22 cellular contexts compared by ENCODE assay signal in genomic region chr13:21759503-21759902, GRCh38.
"Had no signal": no experiment of that assay in that cellular context is flagged by ENCODE, and none has a peak within 500 bp of the region (broad histone marks: within the 10 kb centered on the region; RNA-seq: fewer than 3 reads in every experiment).

No MANE protein-coding gene starts in this region.

- H3K27me3 Mint-ChIP-seq: activated CD8-positive, alpha-beta memory T cell treated with anti-CD3 and anti-CD28 coated beads, Interleukin-2, amount 10 ng/mL, durations not matched to agents 7 days and 5 days; stimulated activated naive CD8-positive, alpha-beta T cell treated with anti-CD3 and anti-CD28 coated beads, Interleukin-15, Interleukin-2, amounts not matched to agents 100 ng/mL and 50 ng/mL, for 24 hours had no signal

- H3K4me1 ChIP-seq: breast epithelium, gastroesophageal sphincter, right lobe of liver had no signal

- H3K27ac ChIP-seq: breast epithelium, gastroesophageal sphincter, right lobe of liver had no signal

- H3K27me3 ChIP-seq: breast epithelium, gastroesophageal sphincter, right lobe of liver had no signal

- H3K27ac Mint-ChIP-seq: activated CD8-positive, alpha-beta memory T cell treated with anti-CD3 and anti-CD28 coated beads, Interleukin-2, amount 10 ng/mL, durations not matched to agents 7 days and 5 days; activated CD8-positive, alpha-beta T cell treated with anti-CD3 and anti-CD28 coated beads, Interleukin-2, amount 10 ng/mL, durations not matched to agents 7 days and 5 days; activated naive CD4-positive, alpha-beta T cell treated with anti-CD3 and anti-CD28 coated beads, Interleukin-2, amount 50 U/mL, for 24 hours; activated naive CD8-positive, alpha-beta T cell treated with anti-CD3 and anti-CD28 coated beads, Interleukin-2, amount 50 U/mL, for 24 hours; activated T-helper 2 cell treated with anti-CD3 and anti-CD28 coated beads, Interferon-gamma antibody, Interleukin-2, Interleukin-4, amounts not matched to agents 10 μg/mL and 5 μg/mL and 100 μg/mL, durations not matched to agents 14 hours and 24 hours and 36 hours; naive B cell; stimulated activated naive CD8-positive, alpha-beta T cell treated with anti-CD3 and anti-CD28 coated beads, Interleukin-15, Interleukin-2, amounts not matched to agents 100 ng/mL and 50 ng/mL, for 24 hours; T-helper 17 cell had no signal

- H3K36me3 Mint-ChIP-seq: activated CD8-positive, alpha-beta memory T cell treated with anti-CD3 and anti-CD28 coated beads, Interleukin-2, amount 10 ng/mL, durations not matched to agents 7 days and 5 days; activated naive CD4-positive, alpha-beta T cell treated with anti-CD3 and anti-CD28 coated beads, Interleukin-2, amount 50 U/mL, for 24 hours; naive B cell had no signal

- ATAC-seq: activated CD8-positive, alpha-beta memory T cell treated with anti-CD3 and anti-CD28 coated beads, Interleukin-2, amount 10 ng/mL, durations not matched to agents 7 days and 5 days; activated CD8-positive, alpha-beta T cell treated with anti-CD3 and anti-CD28 coated beads, Interleukin-2, amount 10 ng/mL, durations not matched to agents 7 days and 5 days; activated naive CD8-positive, alpha-beta T cell treated with anti-CD3 and anti-CD28 coated beads, Interleukin-2, amount 50 U/mL, for 24 hours; gastroesophageal sphincter; left ventricle myocardium superior; right lobe of liver; T-helper 17 cell had no signal

- H3K4me3 ChIP-seq: breast epithelium, gastroesophageal sphincter, right lobe of liver had no signal

- H3K9me3 Mint-ChIP-seq: activated naive CD4-positive, alpha-beta T cell treated with anti-CD3 and anti-CD28 coated beads, Interleukin-2, amount 50 U/mL, for 24 hours; activated naive CD8-positive, alpha-beta T cell treated with anti-CD3 and anti-CD28 coated beads, Interleukin-2, amount 50 U/mL, for 24 hours; activated T-helper 2 cell treated with anti-CD3 and anti-CD28 coated beads, Interferon-gamma antibody, Interleukin-2, Interleukin-4, amounts not matched to agents 10 μg/mL and 5 μg/mL and 100 μg/mL, durations not matched to agents 14 hours and 24 hours and 36 hours; naive B cell; stimulated activated naive CD8-positive, alpha-beta T cell treated with anti-CD3 and anti-CD28 coated beads, Interleukin-15, Interleukin-2, amounts not matched to agents 100 ng/mL and 50 ng/mL, for 24 hours had no signal

- H3K36me3 ChIP-seq: breast epithelium, gastroesophageal sphincter, right lobe of liver had no signal

- DNase-seq: activated CD4-positive, alpha-beta T cell treated with anti-CD3 and anti-CD28 coated beads for 1 hour; activated CD8-positive, alpha-beta memory T cell treated with anti-CD3 and anti-CD28 coated beads, Interleukin-2, amount 10 ng/mL, durations not matched to agents 7 days and 5 days; activated CD8-positive, alpha-beta T cell treated with anti-CD3 and anti-CD28 coated beads, Interleukin-2, amount 10 ng/mL, durations not matched to agents 7 days and 5 days; activated naive CD8-positive, alpha-beta T cell treated with anti-CD3 and anti-CD28 coated beads, Interleukin-2, amount 50 U/mL, for 24 hours; activated T-cell treated with anti-CD3 and anti-CD28 coated beads, Interleukin-2, amount 50 U/mL, for 48 hours; amygdala; central memory CD4-positive, alpha-beta T cell; hippocampal formation; left ventricle myocardium superior; mammary epithelial cell; naive B cell; nucleus accumbens; right lobe of liver; stimulated activated CD4-positive, alpha-beta T cell treated with anti-CD3 and anti-CD28 coated beads, Interleukin-2, amount 100 ng/mL, for 48 hours; substantia nigra; SW 1271; T-helper 17 cell had no signal

- H3K9me3 ChIP-seq: breast epithelium, gastroesophageal sphincter, right lobe of liver had no signal

- H3K4me1 Mint-ChIP-seq: activated CD8-positive, alpha-beta memory T cell treated with anti-CD3 and anti-CD28 coated beads, Interleukin-2, amount 10 ng/mL, durations not matched to agents 7 days and 5 days; activated naive CD4-positive, alpha-beta T cell treated with anti-CD3 and anti-CD28 coated beads, Interleukin-2, amount 50 U/mL, for 24 hours; activated naive CD8-positive, alpha-beta T cell treated with anti-CD3 and anti-CD28 coated beads, Interleukin-2, amount 50 U/mL, for 24 hours; naive B cell; T-helper 17 cell had no signal

- H3K4me3 Mint-ChIP-seq: activated CD8-positive, alpha-beta memory T cell treated with anti-CD3 and anti-CD28 coated beads, Interleukin-2, amount 10 ng/mL, durations not matched to agents 7 days and 5 days; activated CD8-positive, alpha-beta T cell treated with anti-CD3 and anti-CD28 coated beads, Interleukin-2, amount 10 ng/mL, durations not matched to agents 7 days and 5 days; activated naive CD4-positive, alpha-beta T cell treated with anti-CD3 and anti-CD28 coated beads, Interleukin-2, amount 50 U/mL, for 24 hours; activated naive CD8-positive, alpha-beta T cell treated with anti-CD3 and anti-CD28 coated beads, Interleukin-2, amount 50 U/mL, for 24 hours; naive B cell; stimulated activated naive CD8-positive, alpha-beta T cell treated with anti-CD3 and anti-CD28 coated beads, Interleukin-15, Interleukin-2, amounts not matched to agents 100 ng/mL and 50 ng/mL, for 24 hours; T-helper 17 cell had no signal
